ENCODE assay signal across 10 cellular contexts in genomic region chr13:40187836-40188591, GRCh38.
DNase-seq lines count a peak whose midpoint lies in the region; ATAC-seq and TF ChIP-seq lines count a peak whose summit lies in the region.
"Had no signal": no experiment of that assay in that cellular context is flagged by ENCODE, and none has a peak within 500 bp of the region (broad histone marks: within the 10 kb centered on the region; RNA-seq: fewer than 3 reads in every experiment).

No MANE protein-coding gene starts in this region.

- no peak for TF ChIP-seq CTCF in glutamatergic neuron (IDR thresholded peaks at IDR 0.05; ENCODE audit: partially characterized antibody, unreplicated experiment)

- peak overlapping the region; percentile 93 for H3K4me3 Mint-ChIP-seq in activated T-helper 17 cell treated with anti-CD3 and anti-CD28 coated beads, Interleukin-2, amount 50 U/mL, for 72 hours
- H3K4me3 Mint-ChIP-seq in glutamatergic neuron (ENCODE audit: unreplicated experiment), result no peak overlapping the region

- H3K27me3 Mint-ChIP-seq in activated T-helper 17 cell treated with anti-CD3 and anti-CD28 coated beads, Interleukin-2, amount 50 U/mL, for 72 hours, result no peaks in the 10 kb centered on the region
- H3K27me3 Mint-ChIP-seq in glutamatergic neuron (ENCODE audit: unreplicated experiment), result no peaks in the 10 kb centered on the region

- H3K4me1 Mint-ChIP-seq in activated T-helper 17 cell treated with anti-CD3 and anti-CD28 coated beads, Interleukin-2, amount 50 U/mL, for 72 hours, result peaks cover 53% of the 10 kb centered on the region
- H3K4me1 Mint-ChIP-seq in glutamatergic neuron (ENCODE audit: low read depth, unreplicated experiment), result peaks cover 16% of the 10 kb centered on the region

- peak overlapping the region; percentile 93 for H3K27ac Mint-ChIP-seq in activated T-helper 17 cell treated with anti-CD3 and anti-CD28 coated beads, Interleukin-2, amount 50 U/mL, for 72 hours
- no peak overlapping the region for H3K27ac Mint-ChIP-seq in glutamatergic neuron (ENCODE audit: unreplicated experiment)

- DNase-seq in T-helper 1 cell (peak; percentile 30 to 78 (median 59)), iPS-NIHi7 (ENCODE audit: extremely low spot score) (peak; percentile 34), glutamatergic neuron (no peak), NCI-H2196 treated with DMSO at 0.1 percent for 48 hours (lab: John Stamatoyannopoulos, UW; ENCODE audit: unreplicated experiment) (no peak), SKM-1 (lab: John Stamatoyannopoulos, UW; ENCODE audit: unreplicated experiment) (no peak), amniotic stem cell (lab: John Stamatoyannopoulos, UW) (no peak)
- DNase-seq in stimulated activated naive CD8-positive, alpha-beta T cell treated with anti-CD3 and anti-CD28 coated beads, Interleukin-15, Interleukin-2, amounts not matched to agents 100 U/mL and 50 U/mL, for 24 hours, result peak; percentile 42
- DNase-seq: NCI-H1436 treated with DMSO at 0.1 percent for 48 hours, pancreas had no signal

- peak; percentile 64 for ATAC-seq in activated T-helper 17 cell treated with anti-CD3 and anti-CD28 coated beads, Interleukin-2, amount 50 U/mL, for 72 hours (replicated peaks)
- no peak for ATAC-seq in stimulated activated naive CD8-positive, alpha-beta T cell treated with anti-CD3 and anti-CD28 coated beads, Interleukin-15, Interleukin-2, amounts not matched to agents 100 U/mL and 50 U/mL, for 24 hours
- ATAC-seq: pancreas had no signal

- no peaks in the 10 kb centered on the region for H3K36me3 Mint-ChIP-seq in activated T-helper 17 cell treated with anti-CD3 and anti-CD28 coated beads, Interleukin-2, amount 50 U/mL, for 72 hours (ENCODE audit: low read depth)
- H3K36me3 Mint-ChIP-seq in glutamatergic neuron (ENCODE audit: unreplicated experiment), result no peaks in the 10 kb centered on the region

- peaks cover 4% of the 10 kb centered on the region for H3K9me3 Mint-ChIP-seq in activated T-helper 17 cell treated with anti-CD3 and anti-CD28 coated beads, Interleukin-2, amount 50 U/mL, for 72 hours
- peaks cover 2% of the 10 kb centered on the region for H3K9me3 Mint-ChIP-seq in glutamatergic neuron (ENCODE audit: unreplicated experiment)

Comparison
In these comparisons a context has a peak if more than half of its experiments do, and no peak if none do; other contexts are left out.
1. DNase-seq: peak in T-helper 1 cell (5 of 5), iPS-NIHi7 (single experiment) and stimulated activated naive CD8-positive, alpha-beta T cell treated with anti-CD3 and anti-CD28 coated beads, Interleukin-15, Interleukin-2, amounts not matched to agents 100 U/mL and 50 U/mL, for 24 hours (single experiment); none in glutamatergic neuron (single experiment), NCI-H2196 treated with DMSO at 0.1 percent for 48 hours (single experiment), SKM-1 (single experiment) and amniotic stem cell (single experiment).